11 cellular contexts compared by ENCODE assay signal in genomic region chr11:33892906-33893594, GRCh38. TPM values are rescaled to one million over a fixed set of nuclear protein-coding genes. Genes with fewer than 3 reads are reported as not detected.
DNase-seq lines count a peak whose midpoint lies in the region; ATAC-seq and TF ChIP-seq lines count a peak whose summit lies in the region.
"Had no signal": no experiment of that assay in that cellular context is flagged by ENCODE, and none has a peak within 500 bp of the region (broad histone marks: within the 10 kb centered on the region; RNA-seq: fewer than 3 reads in every experiment).

No MANE protein-coding gene starts in this region.

- peak; percentile 48 for DNase-seq in GM06990 (ENCODE audit: extremely low read depth, insufficient read length)
- no peak for DNase-seq in activated B cell treated with CpG ODN at 0.5 μM for 24 hours
- no peak for DNase-seq in osteoblast (ENCODE audit: insufficient read length, low spot score, missing footprints)
- DNase-seq in middle frontal gyrus (ENCODE audit: extremely low spot score, low spot score) = no peak
- DNase-seq in stimulated activated CD4-positive, alpha-beta T cell treated with anti-CD3 and anti-CD28 coated beads, Interleukin-15, amount 100 ng/mL, for 24 hours = no peak
- no peak for DNase-seq in epidermal melanocyte (ENCODE audit: insufficient read length, low spot score)
- DNase-seq: DMS79 had no signal

- H4K20me1 ChIP-seq in Loucy (ENCODE audit: insufficient read depth, low read length, poor library complexity, severe bottlenecking) = no peaks in the 10 kb centered on the region
- H4K20me1 ChIP-seq in osteoblast (ENCODE audit: insufficient read depth, low read length) = no peaks in the 10 kb centered on the region

- POLR2A ChIA-PET in activated B cell treated with CpG ODN at 0.5 μM for 24 hours (lab: Charles Lee) = interaction anchor here (0.6 to 4.1 kb wide), 10 partner anchors 9 to 168 kb away, joined by 3 to 30 read pairs (median 4); partner anchors contain the start of gene CD59

- H3K4me3 ChIP-seq in GM06990 (replicated peaks; ENCODE audit: low read depth, low read length) (peak overlapping the region; percentile 5; the same call in 1 of the 2 replicates), Loucy (ENCODE audit: low read length, poor library complexity, severe bottlenecking) (peak overlapping the region; percentile 72), osteoblast (ENCODE audit: insufficient read depth, low read length) (no peak overlapping the region)

- H3K9ac ChIP-seq in Loucy (ENCODE audit: low read depth, low read length, poor library complexity, severe bottlenecking) = peak overlapping the region; percentile 83

- H3K9me3 Mint-ChIP-seq in activated B cell treated with CpG ODN at 0.5 μM for 24 hours = peaks cover 2% of the 10 kb centered on the region

- H3K9me2 ChIP-seq in Loucy (replicated peaks; ENCODE audit: low read depth, low read length) = no peaks in the 10 kb centered on the region

- no peak overlapping the region for H3K27ac ChIP-seq in osteoblast (ENCODE audit: low read depth, low read length)
- H3K27ac ChIP-seq: breast epithelium had no signal

- peaks cover 22% of the 10 kb centered on the region for H3F3A ChIP-seq in Loucy (ENCODE audit: low read depth)

- H3K4me1 ChIP-seq in Loucy (ENCODE audit: insufficient read depth, low read length, poor library complexity, severe bottlenecking) = peaks cover 72% of the 10 kb centered on the region
- H3K4me1 ChIP-seq in osteoblast (ENCODE audit: insufficient read depth, low read length) = peaks cover 8% of the 10 kb centered on the region
- H3K4me1 ChIP-seq: breast epithelium had no signal

- intact Hi-C loops in activated B cell treated with CpG ODN at 0.5 μM for 24 hours (cut with micrococcal nuclease) = loop anchor here (1.0 to 5.0 kb wide), 5 partner anchors 19 to 342 kb away; no protein-coding TSS in a partner anchor

- H3K79me2 ChIP-seq in Loucy (ENCODE audit: insufficient read depth, low read length) (no peaks in the 10 kb centered on the region), osteoblast (ENCODE audit: insufficient read depth, low read length) (no peaks in the 10 kb centered on the region)

- no peaks in the 10 kb centered on the region for H3K36me3 ChIP-seq in GM06990 (ENCODE audit: control insufficient read depth, insufficient read depth, low read length)
- no peaks in the 10 kb centered on the region for H3K36me3 ChIP-seq in Loucy (ENCODE audit: insufficient read depth, low read length)
- H3K36me3 ChIP-seq in osteoblast (ENCODE audit: insufficient read depth, low read length) = no peaks in the 10 kb centered on the region
- H3K36me3 ChIP-seq: breast epithelium, esophagus muscularis mucosa had no signal

- H3K9me3 ChIP-seq in Loucy (ENCODE audit: insufficient read depth, low read depth, low read length) (no peaks in the 10 kb centered on the region), osteoblast (ENCODE audit: low read depth, low read length) (no peaks in the 10 kb centered on the region)
- H3K9me3 ChIP-seq: breast epithelium, esophagus muscularis mucosa had no signal

- peak overlapping the region; percentile 94 for H3K27ac Mint-ChIP-seq in activated B cell treated with CpG ODN at 0.5 μM for 24 hours
- H3K27ac Mint-ChIP-seq: activated CD4-positive, alpha-beta memory T cell treated with anti-CD3 and anti-CD28 coated beads, Interleukin-2, amount 10 ng/mL, durations not matched to agents 7 days and 5 days had no signal

- H3K4me3 Mint-ChIP-seq in activated B cell treated with CpG ODN at 0.5 μM for 24 hours = peak overlapping the region; percentile 92
- H3K4me3 Mint-ChIP-seq: activated CD4-positive, alpha-beta memory T cell treated with anti-CD3 and anti-CD28 coated beads, Interleukin-2, amount 10 ng/mL, durations not matched to agents 7 days and 5 days had no signal

- H3K27me3 Mint-ChIP-seq in activated B cell treated with CpG ODN at 0.5 μM for 24 hours = no peaks in the 10 kb centered on the region

- TF ChIP-seq CTCF in GM06990 (IDR thresholded peaks at IDR 0.05; ENCODE audit: insufficient read depth, low read length, poor library complexity, severe bottlenecking) (no peak), Loucy (conservative IDR thresholded peaks at IDR 0.05; ENCODE audit: low read length) (no peak), activated B cell treated with CpG ODN at 0.5 μM for 24 hours (IDR thresholded peaks at IDR 0.05) (no peak), osteoblast (IDR thresholded peaks at IDR 0.05; ENCODE audit: extremely low read depth, low read depth, low read length) (no peak)

- H2AFZ ChIP-seq in Loucy (ENCODE audit: low read length) (no peak overlapping the region), osteoblast (ENCODE audit: low read length) (no peak overlapping the region)

- H3K36me3 Mint-ChIP-seq in activated B cell treated with CpG ODN at 0.5 μM for 24 hours (ENCODE audit: low read depth) = no peaks in the 10 kb centered on the region

- H3K4me1 Mint-ChIP-seq in activated B cell treated with CpG ODN at 0.5 μM for 24 hours = peaks cover 68% of the 10 kb centered on the region

- no peak for ATAC-seq in activated B cell treated with CpG ODN at 0.5 μM for 24 hours (ENCODE audit: low read depth)

- H3K27me3 ChIP-seq in GM06990 (replicated peaks; ENCODE audit: control insufficient read depth, insufficient read depth, low read length) (no peaks in the 10 kb centered on the region), Loucy (ENCODE audit: insufficient read depth, low read length, poor library complexity, severe bottlenecking) (no peaks in the 10 kb centered on the region), osteoblast (ENCODE audit: insufficient read depth, low read length) (peaks cover 10% of the 10 kb centered on the region)
- H3K27me3 ChIP-seq: breast epithelium, esophagus muscularis mucosa had no signal

- CTCF ChIA-PET in activated B cell treated with CpG ODN at 0.5 μM for 24 hours (lab: Charles Lee) = interaction anchor here (1.0 to 1.5 kb wide), 4 partner anchors 23 to 78 kb away, joined by 3 to 5 read pairs (median 4); no protein-coding TSS in a partner anchor

- H3K4me2 ChIP-seq in Loucy (ENCODE audit: low read depth, low read length, poor library complexity, severe bottlenecking) = peak overlapping the region; percentile 90
- H3K4me2 ChIP-seq in osteoblast (ENCODE audit: insufficient read depth, low read length) = peak overlapping the region; percentile 71

RNA-seq across cellular contexts. Expression of gene LMO2, which starts 1.2 kb away (rescaled TPM):
- total RNA-seq in activated B cell treated with CpG ODN at 0.5 μM for 24 hours (29.1 and 34.4 TPM in 2 replicates), osteoblast (1.4 and 2.1 TPM in 2 replicates)
- total RNA-seq: activated CD4-positive, alpha-beta memory T cell treated with anti-CD3 and anti-CD28 coated beads, Interleukin-2, amount 10 ng/mL, durations not matched to agents 7 days and 5 days had no signal
